In genomic region chr16:71384073-71384724, GRCh38 we compare ENCODE assay signal across 28 cellular contexts. TPM values are rescaled to one million over a fixed set of nuclear protein-coding genes. Genes with fewer than 3 reads are reported as not detected.
DNase-seq lines count a peak whose midpoint lies in the region; ATAC-seq and TF ChIP-seq lines count a peak whose summit lies in the region.
"Had no signal": no experiment of that assay in that cellular context is flagged by ENCODE, and none has a peak within 500 bp of the region (broad histone marks: within the 10 kb centered on the region; RNA-seq: fewer than 3 reads in every experiment).

No MANE protein-coding gene starts in this region.

- CTCF ChIA-PET in RWPE1 (lab: Yijun Ruan, JAX) = no interaction called here

- H3K36me3 Mint-ChIP-seq in activated naive CD8-positive, alpha-beta T cell treated with anti-CD3 and anti-CD28 coated beads, Interleukin-2, amount 10 ng/mL, durations not matched to agents 7 days and 5 days = no peaks in the 10 kb centered on the region
- no peaks in the 10 kb centered on the region for H3K36me3 Mint-ChIP-seq in activated naive CD8-positive, alpha-beta T cell treated with anti-CD3 and anti-CD28 coated beads, Interleukin-2, amount 50 U/mL, for 24 hours (ENCODE audit: low read depth)
- peaks cover 5% of the 10 kb centered on the region for H3K36me3 Mint-ChIP-seq in glutamatergic neuron (ENCODE audit: unreplicated experiment)

- no peak for ATAC-seq in activated naive CD8-positive, alpha-beta T cell treated with anti-CD3 and anti-CD28 coated beads, Interleukin-2, amount 10 ng/mL, durations not matched to agents 7 days and 5 days (ENCODE audit: low read depth)
- ATAC-seq in activated naive CD8-positive, alpha-beta T cell treated with anti-CD3 and anti-CD28 coated beads, Interleukin-2, amount 50 U/mL, for 24 hours = no peak
- ATAC-seq: left lobe of liver, SK-N-SH treated with all-trans-retinoic acid at 6 μM for 48 hours had no signal

- H3K27ac Mint-ChIP-seq in activated naive CD8-positive, alpha-beta T cell treated with anti-CD3 and anti-CD28 coated beads, Interleukin-2, amount 10 ng/mL, durations not matched to agents 7 days and 5 days = peak overlapping the region; percentile 50
- no peak overlapping the region for H3K27ac Mint-ChIP-seq in activated naive CD8-positive, alpha-beta T cell treated with anti-CD3 and anti-CD28 coated beads, Interleukin-2, amount 50 U/mL, for 24 hours
- H3K27ac Mint-ChIP-seq in glutamatergic neuron (ENCODE audit: unreplicated experiment) = peak overlapping the region; percentile 15
- H3K27ac Mint-ChIP-seq: activated T-cell treated with anti-CD3 and anti-CD28 coated beads, Interleukin-2, amount 50 U/mL, for 24 hours had no signal

- TF ChIP-seq CTCF in RWPE1 (conservative IDR thresholded peaks at IDR 0.05; ENCODE audit: low read depth) = no peak
- no peak for TF ChIP-seq CTCF in glutamatergic neuron (IDR thresholded peaks at IDR 0.05; ENCODE audit: partially characterized antibody, unreplicated experiment)

- peaks cover 3% of the 10 kb centered on the region for H3K9me3 Mint-ChIP-seq in activated naive CD8-positive, alpha-beta T cell treated with anti-CD3 and anti-CD28 coated beads, Interleukin-2, amount 10 ng/mL, durations not matched to agents 7 days and 5 days
- no peaks in the 10 kb centered on the region for H3K9me3 Mint-ChIP-seq in activated naive CD8-positive, alpha-beta T cell treated with anti-CD3 and anti-CD28 coated beads, Interleukin-2, amount 50 U/mL, for 24 hours
- H3K9me3 Mint-ChIP-seq in glutamatergic neuron (ENCODE audit: unreplicated experiment) = peaks cover 5% of the 10 kb centered on the region
- H3K9me3 Mint-ChIP-seq: activated T-cell treated with anti-CD3 and anti-CD28 coated beads, Interleukin-2, amount 50 U/mL, for 24 hours had no signal

- POLR2A ChIA-PET in activated naive CD8-positive, alpha-beta T cell treated with anti-CD3 and anti-CD28 coated beads, Interleukin-2, amount 10 ng/mL, durations not matched to agents 7 days and 5 days (lab: Charles Lee) = no interaction called here
- POLR2A ChIA-PET in RWPE1 (lab: Yijun Ruan, JAX; ENCODE audit: low non-redundant PET) = no interaction called here

- peaks cover 20% of the 10 kb centered on the region for H3K27me3 Mint-ChIP-seq in activated naive CD8-positive, alpha-beta T cell treated with anti-CD3 and anti-CD28 coated beads, Interleukin-2, amount 10 ng/mL, durations not matched to agents 7 days and 5 days
- H3K27me3 Mint-ChIP-seq in activated naive CD8-positive, alpha-beta T cell treated with anti-CD3 and anti-CD28 coated beads, Interleukin-2, amount 50 U/mL, for 24 hours = peaks cover 33% of the 10 kb centered on the region
- H3K27me3 Mint-ChIP-seq in glutamatergic neuron (ENCODE audit: unreplicated experiment) = peaks cover 5% of the 10 kb centered on the region

- peaks cover 12% of the 10 kb centered on the region for H3K4me1 Mint-ChIP-seq in activated naive CD8-positive, alpha-beta T cell treated with anti-CD3 and anti-CD28 coated beads, Interleukin-2, amount 10 ng/mL, durations not matched to agents 7 days and 5 days
- no peaks in the 10 kb centered on the region for H3K4me1 Mint-ChIP-seq in activated naive CD8-positive, alpha-beta T cell treated with anti-CD3 and anti-CD28 coated beads, Interleukin-2, amount 50 U/mL, for 24 hours
- peaks cover 4% of the 10 kb centered on the region for H3K4me1 Mint-ChIP-seq in glutamatergic neuron (ENCODE audit: low read depth, unreplicated experiment)

- no peak overlapping the region for H3K4me3 Mint-ChIP-seq in activated naive CD8-positive, alpha-beta T cell treated with anti-CD3 and anti-CD28 coated beads, Interleukin-2, amount 10 ng/mL, durations not matched to agents 7 days and 5 days
- H3K4me3 Mint-ChIP-seq in activated naive CD8-positive, alpha-beta T cell treated with anti-CD3 and anti-CD28 coated beads, Interleukin-2, amount 50 U/mL, for 24 hours = no peak overlapping the region
- H3K4me3 Mint-ChIP-seq in glutamatergic neuron (ENCODE audit: unreplicated experiment) = peak overlapping the region; percentile 28
- H3K4me3 Mint-ChIP-seq: activated T-cell treated with anti-CD3 and anti-CD28 coated beads, Interleukin-2, amount 50 U/mL, for 24 hours had no signal

- H3K27ac ChIP-seq in RWPE1 = no peak overlapping the region
- H3K27ac ChIP-seq: HL-60, stomach, tibial artery had no signal

- DNase-seq in activated naive CD8-positive, alpha-beta T cell treated with anti-CD3 and anti-CD28 coated beads, Interleukin-2, amount 10 ng/mL, durations not matched to agents 7 days and 5 days = no peak
- DNase-seq in activated naive CD8-positive, alpha-beta T cell treated with anti-CD3 and anti-CD28 coated beads, Interleukin-2, amount 50 U/mL, for 24 hours = no peak
- DNase-seq in RWPE1 (ENCODE audit: low spot score) (peak; percentile 14), glutamatergic neuron (no peak), NCI-H524 (lab: John Stamatoyannopoulos, UW) (no peak), DMS114 treated with DMSO at 0.1 percent for 48 hours (lab: John Stamatoyannopoulos, UW; ENCODE audit: unreplicated experiment) (no peak), NCI-H1694 treated with DMSO at 0.1 percent for 48 hours (lab: John Stamatoyannopoulos, UW) (no peak), NCI-H1105 (lab: John Stamatoyannopoulos, UW) (no peak)
- DNase-seq: ACHN; activated CD8-positive, alpha-beta memory T cell treated with anti-CD3 and anti-CD28 coated beads for 24 hours; activated gamma-delta T cell treated with Interleukin-2 at 50 U/mL for 16 hours; activated T-cell treated with anti-CD3 and anti-CD28 coated beads, Interleukin-2, amount 50 U/mL, for 24 hours; BE2C; cerebellar nuclear complex; COR-L47; mesenchymal stem cell; NCI-H1048; NCI-H2029; NCI-H748 treated with DMSO at 0.1 percent for 48 hours; stomach; tibial artery had no signal

RNA-seq across cellular contexts. Expression of gene CALB2, which starts 25.7 kb away (rescaled TPM):
- total RNA-seq in activated naive CD8-positive, alpha-beta T cell treated with anti-CD3 and anti-CD28 coated beads, Interleukin-2, amount 10 ng/mL, durations not matched to agents 7 days and 5 days = not detected
- total RNA-seq in glutamatergic neuron (ENCODE audit: unreplicated experiment) = 0.39 TPM
- total RNA-seq: dermis microvascular lymphatic vessel endothelial cell, endothelial cell of umbilical vein, left lobe of liver had no signal

RNA-seq across cellular contexts. Expression of gene TLE7, which starts 57.7 kb away (rescaled TPM):
- not detected for total RNA-seq in activated naive CD8-positive, alpha-beta T cell treated with anti-CD3 and anti-CD28 coated beads, Interleukin-2, amount 10 ng/mL, durations not matched to agents 7 days and 5 days
- not detected for total RNA-seq in glutamatergic neuron (ENCODE audit: unreplicated experiment)
- total RNA-seq: dermis microvascular lymphatic vessel endothelial cell, endothelial cell of umbilical vein, fibroblast of lung, left lobe of liver, myocyte, stomach had no signal
